Comparison of ENCODE assay signal across 12 cellular contexts in the genomic region with DNA sequence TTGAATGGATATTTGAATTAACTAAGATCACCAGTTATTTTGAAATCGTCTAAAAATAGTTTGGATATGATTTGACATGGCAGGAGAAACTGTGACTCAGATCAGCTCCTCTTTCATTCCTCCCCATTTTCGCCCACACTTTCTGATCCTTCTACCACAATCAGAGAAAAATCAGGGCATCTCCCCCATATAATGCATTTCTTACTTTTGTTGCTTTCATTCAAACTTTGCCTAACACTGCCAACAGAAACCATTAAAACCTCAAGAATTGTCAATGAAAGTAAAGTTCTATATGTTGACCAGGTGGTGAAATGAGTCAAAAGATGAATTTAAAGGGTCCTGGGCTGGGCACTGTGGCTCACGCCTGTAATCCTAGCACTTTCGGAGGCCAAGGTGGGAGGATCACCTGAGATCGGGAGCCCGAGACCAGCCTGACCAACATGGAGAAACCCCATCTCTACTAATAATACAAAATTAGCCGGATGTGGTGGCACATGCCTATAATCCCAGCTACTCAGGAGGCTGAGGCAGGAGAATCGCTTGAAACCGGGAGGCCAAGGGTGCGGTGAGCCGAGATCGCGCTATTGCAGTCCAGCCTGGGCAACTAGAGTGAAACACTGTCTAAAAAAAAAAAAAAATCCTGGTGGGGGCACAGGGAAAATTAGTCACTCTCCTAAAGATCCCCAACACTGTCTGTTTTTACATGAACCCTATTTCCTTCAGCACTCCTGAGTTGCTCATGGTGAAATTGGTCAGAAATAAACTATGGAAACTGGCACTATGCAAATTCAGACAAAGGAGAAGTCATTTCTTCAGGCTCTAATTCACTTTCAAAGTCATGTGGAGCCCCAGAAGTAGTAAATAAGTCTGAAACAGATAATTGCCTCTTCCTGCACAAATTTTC.
DNase-seq lines count a peak whose midpoint lies in the region; ATAC-seq and TF ChIP-seq lines count a peak whose summit lies in the region.
"Had no signal": no experiment of that assay in that cellular context is flagged by ENCODE, and none has a peak within 500 bp of the region (broad histone marks: within the 10 kb centered on the region; RNA-seq: fewer than 3 reads in every experiment).

No MANE protein-coding gene starts in this region.

- H3K9me3 ChIP-seq in SK-N-SH, result no peaks in the 10 kb centered on the region
- H3K9me3 ChIP-seq in gastrocnemius medialis, result no peaks in the 10 kb centered on the region
- H3K9me3 ChIP-seq in gastroesophageal sphincter, result no peaks in the 10 kb centered on the region
- H3K9me3 ChIP-seq: ascending aorta had no signal

- no peak for TF ChIP-seq RAD21 in SK-N-SH (IDR thresholded peaks at IDR 0.05; ENCODE audit: low read length)

- H3K9me3 Mint-ChIP-seq in activated T-cell treated with anti-CD3 and anti-CD28 coated beads, Interleukin-2, amount 50 U/mL, for 24 hours, result no peaks in the 10 kb centered on the region
- H3K9me3 Mint-ChIP-seq in activated T-cell treated with anti-CD3 and anti-CD28 coated beads, Interleukin-2, amount 50 U/mL, for 4 hours, result no peaks in the 10 kb centered on the region
- peaks cover 2% of the 10 kb centered on the region for H3K9me3 Mint-ChIP-seq in glutamatergic neuron (ENCODE audit: unreplicated experiment)

- peaks cover 4% of the 10 kb centered on the region for H3F3A ChIP-seq in SK-N-SH (replicated peaks; ENCODE audit: insufficient read depth)

- peak overlapping the region; percentile 47; the same call in 1 of the 2 replicates for H3K4me2 ChIP-seq in SK-N-SH

- no peaks in the 10 kb centered on the region for H4K20me1 ChIP-seq in SK-N-SH (ENCODE audit: insufficient read depth)

- no peak overlapping the region for H2AFZ ChIP-seq in SK-N-SH (ENCODE audit: low read depth)

- no peaks in the 10 kb centered on the region for H3K79me2 ChIP-seq in SK-N-SH (ENCODE audit: insufficient read depth)

- H3K9me2 ChIP-seq in SK-N-SH, result no peaks in the 10 kb centered on the region

- H3K27me3 ChIP-seq in SK-N-SH (ENCODE audit: insufficient read depth), result no peaks in the 10 kb centered on the region
- H3K27me3 ChIP-seq in gastrocnemius medialis, result no peaks in the 10 kb centered on the region
- no peaks in the 10 kb centered on the region for H3K27me3 ChIP-seq in gastroesophageal sphincter
- H3K27me3 ChIP-seq: ascending aorta had no signal

- H3K27ac Mint-ChIP-seq in activated T-cell treated with anti-CD3 and anti-CD28 coated beads, Interleukin-2, amount 50 U/mL, for 24 hours, result peak overlapping the region; percentile 4
- H3K27ac Mint-ChIP-seq in glutamatergic neuron (ENCODE audit: unreplicated experiment), result no peak overlapping the region
- H3K27ac Mint-ChIP-seq: IgD-negative memory B cell had no signal

- no peak for DNase-seq in activated T-cell treated with anti-CD3 and anti-CD28 coated beads, Interleukin-2, amount 50 U/mL, for 24 hours
- DNase-seq in activated T-cell treated with anti-CD3 and anti-CD28 coated beads, Interleukin-2, amount 50 U/mL, for 4 hours, result no peak
- DNase-seq in HCEC 1CT (peak; percentile 21), SK-N-SH (no peak), gastrocnemius medialis (no peak), glutamatergic neuron (no peak)
- DNase-seq in activated CD4-positive, CD25-positive, alpha-beta regulatory T cell (lab: John Stamatoyannopoulos, UW), result no peak
- DNase-seq: effector memory CD4-positive, alpha-beta T cell; NCI-H2081 had no signal

- peak overlapping the region; percentile 37 to 89; a peak in 3 of 4 replicates for H3K27ac ChIP-seq in SK-N-SH (ENCODE audit: low read depth in 2 of 2, low read length in 1 of 2)
- H3K27ac ChIP-seq in gastrocnemius medialis, result peak overlapping the region in 2 of 4 donors; percentile 27 to 42
- no peak overlapping the region for H3K27ac ChIP-seq in gastroesophageal sphincter
- H3K27ac ChIP-seq: ascending aorta had no signal

- POLR2A ChIA-PET in SK-N-SH (lab: Yijun Ruan, JAX), result no interaction called here

- TF ChIP-seq POLR2A in gastrocnemius medialis (IDR thresholded peaks at IDR 0.05) (no peak), gastroesophageal sphincter (IDR thresholded peaks at IDR 0.05) (no peak)

- TF ChIP-seq CTCF in SK-N-SH (IDR thresholded peaks at IDR 0.05), result no peak
- no peak for TF ChIP-seq CTCF in gastrocnemius medialis (IDR thresholded peaks at IDR 0.05 in 4 of 5, conservative IDR thresholded peaks at IDR 0.05 in 1 of 5)
- TF ChIP-seq CTCF in glutamatergic neuron (IDR thresholded peaks at IDR 0.05; ENCODE audit: partially characterized antibody, unreplicated experiment), result no peak
- TF ChIP-seq CTCF in gastroesophageal sphincter (IDR thresholded peaks at IDR 0.05), result no peak

- no peaks in the 10 kb centered on the region for H3K36me3 Mint-ChIP-seq in activated T-cell treated with anti-CD3 and anti-CD28 coated beads, Interleukin-2, amount 50 U/mL, for 24 hours (ENCODE audit: low read depth)
- H3K36me3 Mint-ChIP-seq in activated T-cell treated with anti-CD3 and anti-CD28 coated beads, Interleukin-2, amount 50 U/mL, for 4 hours (ENCODE audit: insufficient read depth), result no peaks in the 10 kb centered on the region
- no peaks in the 10 kb centered on the region for H3K36me3 Mint-ChIP-seq in glutamatergic neuron (ENCODE audit: unreplicated experiment)

- no peak overlapping the region for H3K4me3 Mint-ChIP-seq in activated T-cell treated with anti-CD3 and anti-CD28 coated beads, Interleukin-2, amount 50 U/mL, for 24 hours
- no peak overlapping the region for H3K4me3 Mint-ChIP-seq in activated T-cell treated with anti-CD3 and anti-CD28 coated beads, Interleukin-2, amount 50 U/mL, for 4 hours
- H3K4me3 Mint-ChIP-seq in glutamatergic neuron (ENCODE audit: unreplicated experiment), result no peak overlapping the region

- TF ChIP-seq EP300 in SK-N-SH (IDR thresholded peaks at IDR 0.05; ENCODE audit: borderline replicate concordance in 1 of 2, low read depth in 1 of 2, low read length in 1 of 2) (no peak), gastroesophageal sphincter (IDR thresholded peaks at IDR 0.05) (no peak)

- H3K4me1 ChIP-seq in SK-N-SH (ENCODE audit: control insufficient read depth in 1 of 2, insufficient read depth in 2 of 2, low read depth in 1 of 2, low read length in 1 of 2), result peaks cover 21 to 24% of the 10 kb centered on the region in 2 experiments
- peaks cover 16 to 24% of the 10 kb centered on the region in 2 donors for H3K4me1 ChIP-seq in gastrocnemius medialis
- H3K4me1 ChIP-seq in gastroesophageal sphincter, result peaks cover 0 to 3% (median 0%) of the 10 kb centered on the region in 3 donors
- H3K4me1 ChIP-seq: ascending aorta had no signal

- H3K9ac ChIP-seq in SK-N-SH, result no peak overlapping the region

- ATAC-seq in activated T-cell treated with anti-CD3 and anti-CD28 coated beads, Interleukin-2, amount 50 U/mL, for 4 hours, result no peak
- ATAC-seq in gastrocnemius medialis (peak; percentile 88 to 92), gastroesophageal sphincter (no peak)

- H3K36me3 ChIP-seq in SK-N-SH (replicated peaks in 1 of 2; ENCODE audit: control insufficient read depth in 1 of 2, insufficient read depth in 2 of 2, low read length in 1 of 2), result no peaks in the 10 kb centered on the region
- H3K36me3 ChIP-seq in gastrocnemius medialis, result no peaks in the 10 kb centered on the region
- H3K36me3 ChIP-seq in gastroesophageal sphincter, result no peaks in the 10 kb centered on the region
- H3K36me3 ChIP-seq: ascending aorta had no signal

- WGBS in SK-N-SH (ENCODE audit: low lambda C conversion rate), result 88% methylated on average over 13 of the region's 13 CpGs
- WGBS in gastroesophageal sphincter (ENCODE audit: low coverage in 1 of 2), 2 donors, result 88 to 90% methylated on average over 6 to 12 of the region's 13 CpGs

- intact Hi-C loops in gastrocnemius medialis (cut with DNase I; ENCODE audit: low total_unique reads), result loop anchor here (10.0 kb wide), 1 partner anchor 122 kb away; the partner anchor contains the start of gene NOCT

- no peak overlapping the region for H3K4me3 ChIP-seq in SK-N-SH (ENCODE audit: low read depth in 2 of 2, low read length in 1 of 2)
- H3K4me3 ChIP-seq in gastrocnemius medialis, result no peak overlapping the region
- no peak overlapping the region for H3K4me3 ChIP-seq in gastroesophageal sphincter
- H3K4me3 ChIP-seq: ascending aorta had no signal

- in situ Hi-C loops in gastrocnemius medialis (cut with MboI; ENCODE audit: low sequenced_read_pairs in 4 of 4), result no loop called here

- H3K4me1 Mint-ChIP-seq in activated T-cell treated with anti-CD3 and anti-CD28 coated beads, Interleukin-2, amount 50 U/mL, for 24 hours (ENCODE audit: low read depth), result peaks cover 18% of the 10 kb centered on the region
- no peaks in the 10 kb centered on the region for H3K4me1 Mint-ChIP-seq in activated T-cell treated with anti-CD3 and anti-CD28 coated beads, Interleukin-2, amount 50 U/mL, for 4 hours (ENCODE audit: low read depth)
- peaks cover 7% of the 10 kb centered on the region for H3K4me1 Mint-ChIP-seq in glutamatergic neuron (ENCODE audit: low read depth, unreplicated experiment)

- peaks cover 38% of the 10 kb centered on the region for H3K27me3 Mint-ChIP-seq in activated T-cell treated with anti-CD3 and anti-CD28 coated beads, Interleukin-2, amount 50 U/mL, for 24 hours
- peaks cover 5% of the 10 kb centered on the region for H3K27me3 Mint-ChIP-seq in activated T-cell treated with anti-CD3 and anti-CD28 coated beads, Interleukin-2, amount 50 U/mL, for 4 hours (ENCODE audit: low read depth)
- H3K27me3 Mint-ChIP-seq in glutamatergic neuron (ENCODE audit: unreplicated experiment), result peaks cover 8% of the 10 kb centered on the region

- CTCF ChIA-PET in SK-N-SH (lab: Yijun Ruan, JAX), result interaction anchor here (1.0 to 1.1 kb wide), 2 partner anchors 27 to 46 kb away, joined by 3 read pairs; no protein-coding TSS in a partner anchor

TF ChIP-seq in SK-N-SH, 30 proteins besides CTCF, POLR2A, EP300 and RAD21:
- no peak for TF ChIP-seq ELF1 (IDR thresholded peaks at IDR 0.05)
- TF ChIP-seq FOSL2 (IDR thresholded peaks at IDR 0.05; ENCODE audit: borderline replicate concordance, low read depth), result 0 out of 2 replicates have a peak, but pooled peaks have one; percentile 4
- no peak for TF ChIP-seq NRF1 (IDR thresholded peaks at IDR 0.05; ENCODE audit: low read depth, low read length)
- TF ChIP-seq FOXJ3 (CRISPR knock-in tag; IDR thresholded peaks at IDR 0.05), result no peak
- TF ChIP-seq YY1 (IDR thresholded peaks at IDR 0.05; ENCODE audit: low read depth), result no peak
- 0 out of 2 replicates have a peak, but pooled peaks have one; percentile 8 for TF ChIP-seq JUND (IDR thresholded peaks at IDR 0.05)
- peak; percentile 45; the same call in 1 of the 2 replicates for TF ChIP-seq PBX3 (IDR thresholded peaks at IDR 0.05)
TF ChIP-seq in SK-N-SH: peak in this region for 3.

Comparison
In these comparisons a context has a peak if more than half of its experiments do, and no peak if none do; other contexts are left out.
1. ATAC-seq: peak in gastrocnemius medialis (2 of 2); none in activated T-cell treated with anti-CD3 and anti-CD28 coated beads, Interleukin-2, amount 50 U/mL, for 4 hours (0 of 2) and gastroesophageal sphincter (single experiment).
2. H3K27ac ChIP-seq: peak in SK-N-SH (2 of 2); none in gastroesophageal sphincter (0 of 4).